In the genomic region with DNA sequence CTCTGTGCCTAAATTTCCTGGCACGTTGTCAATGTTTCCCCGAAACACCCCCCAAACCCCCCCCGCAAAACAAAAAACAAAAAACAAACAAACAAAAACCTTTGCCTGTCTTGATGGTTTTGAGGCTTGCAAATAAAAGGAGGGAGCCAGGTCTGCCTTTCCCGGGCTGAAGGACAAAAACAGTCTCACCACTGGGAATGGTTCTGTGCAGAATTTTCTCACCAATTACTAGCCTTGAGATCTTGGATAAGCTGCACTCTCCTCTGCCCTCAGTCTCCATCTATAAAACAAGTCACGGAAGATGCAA, we compare ENCODE assay signal across 15 cellular contexts. TPM values are rescaled to one million over a fixed set of nuclear protein-coding genes. Genes with fewer than 3 reads are reported as not detected.
A peak's percentile ranks its signal among the peaks of the same experiment; 100 is the strongest.
DNase-seq lines count a peak whose midpoint lies in the region; ATAC-seq, FAIRE-seq and TF ChIP-seq lines count a peak whose summit lies in the region.
"Had no signal": no experiment of that assay in that cellular context is flagged by ENCODE, and none has a peak within 500 bp of the region (broad histone marks: within the 10 kb centered on the region; RNA-seq: fewer than 3 reads in every experiment).

No MANE protein-coding gene starts in this region.

- no peak overlapping the region for H3K4me2 ChIP-seq in mammary epithelial cell (ENCODE audit: insufficient read depth, low read depth, low read length)

- no peak overlapping the region for H3K27ac ChIP-seq in naive thymus-derived CD4-positive, alpha-beta T cell (ENCODE audit: low read depth, low read length)
- H3K27ac ChIP-seq in dorsolateral prefrontal cortex (no peak overlapping the region), mammary epithelial cell (ENCODE audit: insufficient read depth, low read depth, low read length) (no peak overlapping the region)
- H3K27ac ChIP-seq: A549, testis had no signal

- TF ChIP-seq CTCF in dorsolateral prefrontal cortex (IDR thresholded peaks at IDR 0.05 in 54 of 56, conservative IDR thresholded peaks at IDR 0.05 in 2 of 56; ENCODE audit: low read depth in 1 of 56, partially characterized antibody in 56 of 56) (no peak), mammary epithelial cell (conservative IDR thresholded peaks at IDR 0.05 in 1 of 2, IDR thresholded peaks at IDR 0.05 in 1 of 2; ENCODE audit: extremely low read depth in 1 of 2, insufficient read depth in 1 of 2, low read depth in 1 of 2, low read length in 2 of 2) (no peak)

- dilution Hi-C loops in mammary epithelial cell (cut with HindIII; ENCODE audit: low sequenced_read_pairs): loop anchor here (25.0 kb wide), 1 partner anchor 666 kb away; no protein-coding TSS in a partner anchor

- H3K36me3 Mint-ChIP-seq in T-helper 1 cell treated with Interleukin-12 subunit alpha and Interleukin-12 subunit beta and Interleukin-4 antibody, amounts not matched to agents 30 μg/mL and 1 μg/mL, for 36 hours (ENCODE audit: low read depth): peaks cover 2% of the 10 kb centered on the region
- H3K36me3 Mint-ChIP-seq in T-helper 17 cell (ENCODE audit: low read depth): no peaks in the 10 kb centered on the region
- H3K36me3 Mint-ChIP-seq in naive thymus-derived CD4-positive, alpha-beta T cell: peaks cover 0 to 5% (median 0%) of the 10 kb centered on the region in 5 donors

- H3K27ac Mint-ChIP-seq in T-helper 1 cell treated with Interleukin-12 subunit alpha and Interleukin-12 subunit beta and Interleukin-4 antibody, amounts not matched to agents 30 μg/mL and 1 μg/mL, for 36 hours: peak overlapping the region; percentile 26
- H3K27ac Mint-ChIP-seq in T-helper 17 cell: peak overlapping the region; percentile 2
- H3K27ac Mint-ChIP-seq in naive thymus-derived CD4-positive, alpha-beta T cell: peak overlapping the region in 1 of 9 donors; percentile 76

- H3K27me3 ChIP-seq in naive thymus-derived CD4-positive, alpha-beta T cell (ENCODE audit: control insufficient read depth in 2 of 2, insufficient read depth in 2 of 2, low read length in 2 of 2): peaks cover 10 to 46% of the 10 kb centered on the region in 2 donors
- H3K27me3 ChIP-seq in dorsolateral prefrontal cortex: peaks cover 32 to 100% (median 98%) of the 10 kb centered on the region in 45 donors
- peaks cover 52% of the 10 kb centered on the region for H3K27me3 ChIP-seq in mammary epithelial cell (ENCODE audit: insufficient read depth, low read length)
- H3K27me3 ChIP-seq: testis had no signal

- H3K4me1 Mint-ChIP-seq in T-helper 1 cell treated with Interleukin-12 subunit alpha and Interleukin-12 subunit beta and Interleukin-4 antibody, amounts not matched to agents 30 μg/mL and 1 μg/mL, for 36 hours (ENCODE audit: low read depth): peaks cover 4% of the 10 kb centered on the region
- H3K4me1 Mint-ChIP-seq in T-helper 17 cell: peaks cover 10% of the 10 kb centered on the region
- peaks cover 11 to 44% (median 26%) of the 10 kb centered on the region in 7 donors for H3K4me1 Mint-ChIP-seq in naive thymus-derived CD4-positive, alpha-beta T cell

- H4K20me1 ChIP-seq in mammary epithelial cell (ENCODE audit: insufficient read depth, low read length): no peaks in the 10 kb centered on the region

- H3K27me3 Mint-ChIP-seq in T-helper 1 cell treated with Interleukin-12 subunit alpha and Interleukin-12 subunit beta and Interleukin-4 antibody, amounts not matched to agents 30 μg/mL and 1 μg/mL, for 36 hours (ENCODE audit: low read depth): peaks cover 94% of the 10 kb centered on the region
- peaks cover 93% of the 10 kb centered on the region for H3K27me3 Mint-ChIP-seq in T-helper 17 cell
- peaks cover 82 to 93% (median 89%) of the 10 kb centered on the region in 5 donors for H3K27me3 Mint-ChIP-seq in naive thymus-derived CD4-positive, alpha-beta T cell

- in situ Hi-C loops in mammary epithelial cell (cut with MboI; ENCODE audit: low sequenced_read_pairs in 2 of 2): no loop called here

- peaks cover 9 to 14% of the 10 kb centered on the region in 2 donors for H3K4me1 ChIP-seq in naive thymus-derived CD4-positive, alpha-beta T cell (ENCODE audit: control insufficient read depth in 2 of 2, insufficient read depth in 2 of 2, low read length in 2 of 2)
- peaks cover 11% of the 10 kb centered on the region for H3K4me1 ChIP-seq in mammary epithelial cell (ENCODE audit: insufficient read depth, low read length)
- H3K4me1 ChIP-seq: A549 had no signal

- H3K9me3 ChIP-seq in T-helper 17 cell (ENCODE audit: control insufficient read depth, low read length, poor library complexity, severe bottlenecking): peaks cover 3% of the 10 kb centered on the region
- peaks cover 0 to 14% (median 0%) of the 10 kb centered on the region in 3 experiments for H3K9me3 ChIP-seq in naive thymus-derived CD4-positive, alpha-beta T cell (ENCODE audit: control insufficient read depth in 2 of 3, low read length in 3 of 3)
- H3K9me3 ChIP-seq in mammary epithelial cell (replicated peaks; ENCODE audit: insufficient read depth, low read length): peaks cover 7% of the 10 kb centered on the region
- H3K9me3 ChIP-seq: testis had no signal

- 17% methylated on average over 5 of the region's 5 CpGs for WGBS in mammary epithelial cell (ENCODE audit: low coverage, missing lambda C conversion rate)

- intact Hi-C loops in naive thymus-derived CD4-positive, alpha-beta T cell (cut with micrococcal nuclease): loop anchor here in 1 of 2 donors (2.0 kb wide), 1 partner anchor 18 kb away; no protein-coding TSS in a partner anchor
- intact Hi-C loops in dorsolateral prefrontal cortex (cut with DNase I): no loop called here
- intact Hi-C loops in mammary epithelial cell (cut with micrococcal nuclease): loop anchor here (5.0 kb wide), 1 partner anchor 46 kb away; a partner anchor contains a TSS

- DNase-seq in T-helper 1 cell: no peak
- peak; percentile 8 for DNase-seq in GM12891 (ENCODE audit: insufficient read length, low spot score)
- DNase-seq in T-helper 17 cell: no peak
- no peak for DNase-seq in naive thymus-derived CD4-positive, alpha-beta T cell
- DNase-seq in dorsolateral prefrontal cortex: no peak
- no peak for DNase-seq in mammary epithelial cell
- DNase-seq: cerebellar nuclear complex; left ventricle myocardium superior; stimulated activated CD4-positive, alpha-beta T cell treated with anti-CD3 and anti-CD28 coated beads, Interleukin-15, amount 100 ng/mL, for 24 hours; testis had no signal

- no peaks in the 10 kb centered on the region for H3K79me2 ChIP-seq in mammary epithelial cell (ENCODE audit: insufficient read depth, low read length)

- CTCF ChIA-PET in naive thymus-derived CD4-positive, alpha-beta T cell (lab: Charles Lee): no interaction called here
- CTCF ChIA-PET in mammary epithelial cell (lab: Charles Lee; ENCODE audit: low non-redundant PET): no interaction called here

- no peak for FAIRE-seq in GM12891 (lab: Jason Lieb, UNC)
- FAIRE-seq: A549, endometrium, H54 had no signal

- H3K9ac ChIP-seq in mammary epithelial cell (ENCODE audit: insufficient read depth, low read length): no peak overlapping the region

- no peak overlapping the region for H2AFZ ChIP-seq in mammary epithelial cell (ENCODE audit: low read depth, low read length)

- H3K4me3 Mint-ChIP-seq in T-helper 1 cell treated with Interleukin-12 subunit alpha and Interleukin-12 subunit beta and Interleukin-4 antibody, amounts not matched to agents 30 μg/mL and 1 μg/mL, for 36 hours: no peak overlapping the region
- H3K4me3 Mint-ChIP-seq in T-helper 17 cell: peak overlapping the region; percentile 58
- H3K4me3 Mint-ChIP-seq in naive thymus-derived CD4-positive, alpha-beta T cell: peak overlapping the region in 9 of 10 donors; percentile 6 to 62 (median 47)

- no TSS peak for BruUV-seq in mammary epithelial cell (replicated peaks; lab: Mats Ljungman, UMichigan)

- no peak for TF ChIP-seq POLR2A in GM12891 (IDR thresholded peaks at IDR 0.05; ENCODE audit: low read depth, low read length)

- H3K9me3 Mint-ChIP-seq in T-helper 1 cell treated with Interleukin-12 subunit alpha and Interleukin-12 subunit beta and Interleukin-4 antibody, amounts not matched to agents 30 μg/mL and 1 μg/mL, for 36 hours: no peaks in the 10 kb centered on the region
- H3K9me3 Mint-ChIP-seq in naive thymus-derived CD4-positive, alpha-beta T cell: peaks cover 0 to 29% (median 2%) of the 10 kb centered on the region in 11 donors

- H3K4me3 ChIP-seq in naive thymus-derived CD4-positive, alpha-beta T cell (ENCODE audit: low read length): no peak overlapping the region
- H3K4me3 ChIP-seq in dorsolateral prefrontal cortex (no peak overlapping the region), mammary epithelial cell (replicated peaks in 1 of 3; ENCODE audit: insufficient read depth in 1 of 3, low read depth in 2 of 3, low read length in 3 of 3) (no peak overlapping the region)
- H3K4me3 ChIP-seq: A549, testis had no signal

- POLR2A ChIA-PET in naive thymus-derived CD4-positive, alpha-beta T cell (lab: Charles Lee): no interaction called here

- no peaks in the 10 kb centered on the region for H3K36me3 ChIP-seq in naive thymus-derived CD4-positive, alpha-beta T cell (ENCODE audit: control insufficient read depth in 2 of 3, insufficient read depth in 3 of 3, low read length in 3 of 3)
- no peaks in the 10 kb centered on the region for H3K36me3 ChIP-seq in mammary epithelial cell (ENCODE audit: insufficient read depth, low read length)

- ATAC-seq in T-helper 17 cell: no peak
- no peak for ATAC-seq in naive thymus-derived CD4-positive, alpha-beta T cell
- no peak for ATAC-seq in HG03460 (IDR thresholded peaks at IDR 0.05; ENCODE audit: unreplicated experiment)
- ATAC-seq: A549, left ventricle myocardium superior had no signal

TF ChIP-seq in GM12891, 5 proteins besides CTCF, POLR2A, EP300 and RAD21:
- no peak for TF ChIP-seq TAF1 (IDR thresholded peaks at IDR 0.05; ENCODE audit: low read depth, low read length)
- no peak for TF ChIP-seq PAX5 (IDR thresholded peaks at IDR 0.05; ENCODE audit: insufficient read depth, low read length, severe bottlenecking)
- no peak for TF ChIP-seq SPI1 (IDR thresholded peaks at IDR 0.05; ENCODE audit: low read depth, low read length)

RNA-seq across cellular contexts. Expression of a gene that starts 15.5 kb away (rescaled TPM):
- not detected for polyA plus RNA-seq in GM12891 (2012; ENCODE audit: low read depth, missing spikeins)
- total RNA-seq in T-helper 17 cell: not detected
- total RNA-seq in naive thymus-derived CD4-positive, alpha-beta T cell: not detected
- not detected for polyA plus RNA-seq in naive thymus-derived CD4-positive, alpha-beta T cell
- not detected for total RNA-seq in dorsolateral prefrontal cortex
- under 1 TPM in 1 of 2 donors, not detected in 1; 0.17 TPM for total RNA-seq in mammary epithelial cell
- 0.03 TPM for polyA plus RNA-seq in mammary epithelial cell
- polyA minus RNA-seq in mammary epithelial cell: not detected
- total RNA-seq: left ventricle myocardium superior had no signal

RNA-seq across cellular contexts. Expression of a gene that starts 44.6 kb away (rescaled TPM):
- 10.3 TPM for polyA plus RNA-seq in GM12891 (2012; ENCODE audit: low read depth, missing spikeins)
- 1 to 10 TPM; 8.4 to 8.9 TPM for total RNA-seq in T-helper 17 cell
- total RNA-seq in naive thymus-derived CD4-positive, alpha-beta T cell: 10 to 100 TPM in 3 of 5 experiments, 1 to 10 TPM in 2; 8.0 to 16.1 (median 14.0) TPM
- 10 to 100 TPM; 11.0 to 14.8 TPM for polyA plus RNA-seq in naive thymus-derived CD4-positive, alpha-beta T cell
- total RNA-seq in dorsolateral prefrontal cortex: 10 to 100 TPM; 19.5 to 38.5 (median 25.8) TPM
- total RNA-seq in mammary epithelial cell: 10 to 100 TPM; 13.0 to 20.0 TPM
- 9.6 TPM for polyA plus RNA-seq in mammary epithelial cell
- not detected for polyA minus RNA-seq in mammary epithelial cell
